Comparison of ENCODE assay signal across 8 cellular contexts in the genomic region with DNA sequence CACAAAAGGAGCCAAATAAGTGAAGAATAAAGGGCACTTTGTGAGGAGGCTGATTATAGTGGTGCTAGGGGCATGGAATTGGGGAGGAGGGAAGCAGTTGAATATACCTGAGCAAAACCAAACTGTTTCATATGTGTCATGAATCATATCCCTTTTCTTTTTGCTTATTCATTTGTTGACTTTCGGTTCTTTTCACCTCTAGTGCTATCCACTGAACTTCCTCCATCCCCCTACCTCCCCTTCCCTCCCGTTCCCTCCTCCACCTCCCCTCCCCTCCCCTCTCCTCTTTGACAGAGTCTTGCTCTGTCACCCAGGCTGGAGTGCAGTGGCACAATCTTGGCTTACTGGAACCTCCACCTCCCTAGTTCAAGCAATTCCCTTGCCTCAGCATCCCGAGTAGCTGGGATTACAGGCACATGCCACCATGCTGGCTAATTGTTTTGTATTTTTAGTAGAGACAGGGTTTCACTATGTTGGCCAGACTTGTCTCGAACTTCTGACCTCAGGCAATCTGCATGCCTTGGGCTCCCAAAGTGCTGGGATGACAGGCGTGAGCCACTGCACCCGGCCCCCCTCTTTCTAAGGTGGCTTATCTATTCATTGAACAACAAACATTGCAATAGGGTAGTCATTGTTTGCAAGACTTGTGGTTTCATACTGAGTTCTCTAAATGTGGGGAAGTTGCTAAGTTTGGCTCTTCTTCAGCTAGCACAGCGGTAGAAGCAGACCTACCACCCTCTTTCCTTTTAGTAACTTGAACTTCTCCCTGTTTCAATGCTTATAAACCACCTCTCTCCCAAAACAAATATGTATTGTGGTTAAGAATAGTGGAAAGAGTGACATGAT.
DNase-seq lines count a peak whose midpoint lies in the region; ATAC-seq and TF ChIP-seq lines count a peak whose summit lies in the region.

No MANE protein-coding gene starts in this region.

- in situ Hi-C loops in KBM-7 (cut with MboI; ENCODE audit: low pct_unique_long_range_greater_than_20kb, low sequenced_read_pairs), result no loop called here

- H3K27ac Mint-ChIP-seq in type B pancreatic cell (peak overlapping the region; percentile 79), progenitor cell of endocrine pancreas (no peak overlapping the region)

- DNase-seq in KBM-7 (peak; percentile 82), cardiac fibroblast (ENCODE audit: low read depth in 2 of 2) (peak; percentile 38 to 55), type B pancreatic cell (ENCODE audit: extremely low spot score, unreplicated experiment) (no peak), NCI-H2081 (lab: John Stamatoyannopoulos, UW) (no peak), progenitor cell of endocrine pancreas (ENCODE audit: low spot score, unreplicated experiment) (no peak), SHP77 treated with DMSO at 0.1 percent for 48 hours (lab: John Stamatoyannopoulos, UW) (no peak)

- TF ChIP-seq CTCF in cardiac fibroblast (IDR thresholded peaks at IDR 0.05; ENCODE audit: low read depth, low read length), result no peak
- no peak for TF ChIP-seq CTCF in type B pancreatic cell (conservative IDR thresholded peaks at IDR 0.05)
- TF ChIP-seq CTCF in progenitor cell of endocrine pancreas (IDR thresholded peaks at IDR 0.05; ENCODE audit: unreplicated experiment), result no peak

- no peak overlapping the region for H3K4me3 ChIP-seq in cardiac fibroblast (replicated peaks in 1 of 2; ENCODE audit: low read depth in 2 of 2, low read length in 2 of 2)

- H3K36me3 Mint-ChIP-seq in type B pancreatic cell, result no peaks in the 10 kb centered on the region
- no peaks in the 10 kb centered on the region for H3K36me3 Mint-ChIP-seq in progenitor cell of endocrine pancreas (ENCODE audit: insufficient read depth)

- H3K4me1 Mint-ChIP-seq in type B pancreatic cell (ENCODE audit: unreplicated experiment) (no peaks in the 10 kb centered on the region), progenitor cell of endocrine pancreas (ENCODE audit: low read depth) (peaks cover 17% of the 10 kb centered on the region)

- H3K4me3 Mint-ChIP-seq in type B pancreatic cell (no peak overlapping the region), progenitor cell of endocrine pancreas (ENCODE audit: low read depth) (no peak overlapping the region)

- H3K27me3 Mint-ChIP-seq in type B pancreatic cell, result no peaks in the 10 kb centered on the region
- H3K27me3 Mint-ChIP-seq in progenitor cell of endocrine pancreas, result no peaks in the 10 kb centered on the region

- H3K9me3 Mint-ChIP-seq in type B pancreatic cell (no peaks in the 10 kb centered on the region), progenitor cell of endocrine pancreas (ENCODE audit: low read depth) (peaks cover 9% of the 10 kb centered on the region)

- ATAC-seq in GM18517 (IDR thresholded peaks at IDR 0.05; ENCODE audit: unreplicated experiment) (peak; percentile 92), GM21723 (IDR thresholded peaks at IDR 0.05; ENCODE audit: unreplicated experiment) (peak; percentile 95)

Comparison
In these comparisons a context has a peak if more than half of its experiments do, and no peak if none do; other contexts are left out.
1. DNase-seq: peak in KBM-7 (single experiment) and cardiac fibroblast (2 of 2); none in type B pancreatic cell (single experiment), NCI-H2081 (0 of 2), progenitor cell of endocrine pancreas (single experiment) and SHP77 treated with DMSO at 0.1 percent for 48 hours (single experiment).